Comparison of ENCODE assay signal across 10 cellular contexts in genomic region chr2:72138011-72138881, GRCh38. TPM values are rescaled to one million over a fixed set of nuclear protein-coding genes. Genes with fewer than 3 reads are reported as not detected.
DNase-seq lines count a peak whose midpoint lies in the region; ATAC-seq, FAIRE-seq and TF ChIP-seq lines count a peak whose summit lies in the region.
"Had no signal": no experiment of that assay in that cellular context is flagged by ENCODE, and none has a peak within 500 bp of the region (broad histone marks: within the 10 kb centered on the region; RNA-seq: fewer than 3 reads in every experiment).

No MANE protein-coding gene starts in this region.

- in situ Hi-C loops in HepG2 (cut with HindIII; ENCODE audit: extremely low pct_ligation_motif_present, low pct_unique_long_range_greater_than_20kb) = no loop called here

- DNase-seq in SK-N-SH (peak; percentile 27), HepG2 (ENCODE audit: low spot score) (peak; percentile 24), stomach (peak; percentile 45), NCI-H446 treated with DMSO at 0.1 percent for 48 hours (lab: John Stamatoyannopoulos, UW) (no peak), GOT3 (lab: John Stamatoyannopoulos, UW) (no peak), DMS153 (lab: John Stamatoyannopoulos, UW) (no peak)

- POLR2A ChIA-PET in SK-N-SH (lab: Yijun Ruan, JAX) (no interaction called here), HepG2 (lab: Yijun Ruan, JAX) (no interaction called here)

- no peaks in the 10 kb centered on the region for H3F3A ChIP-seq in SK-N-SH (replicated peaks; ENCODE audit: insufficient read depth)

- H3K9ac ChIP-seq in KMS-11 = no peak overlapping the region
- H3K9ac ChIP-seq in SK-N-SH = no peak overlapping the region
- H3K9ac ChIP-seq in HepG2 (ENCODE audit: insufficient read depth, low read depth, low read length) = no peak overlapping the region

- H3K79me2 ChIP-seq in KMS-11 (ENCODE audit: insufficient read depth, low read depth) = no peaks in the 10 kb centered on the region
- no peaks in the 10 kb centered on the region for H3K79me2 ChIP-seq in SK-N-SH (ENCODE audit: insufficient read depth)
- H3K79me2 ChIP-seq in HepG2 (ENCODE audit: insufficient read depth, low read length) = no peaks in the 10 kb centered on the region

- H3K4me2 ChIP-seq in KMS-11 (peak overlapping the region; percentile 34; the same call in 1 of the 2 replicates), SK-N-SH (no peak overlapping the region), HepG2 (ENCODE audit: low read depth, low read length) (peak overlapping the region; percentile 86)

- H3K36me3 ChIP-seq in KMS-11 (ENCODE audit: insufficient read depth) = no peaks in the 10 kb centered on the region
- no peaks in the 10 kb centered on the region for H3K36me3 ChIP-seq in SK-N-SH (replicated peaks in 1 of 2; ENCODE audit: control insufficient read depth in 1 of 2, insufficient read depth in 2 of 2, low read length in 1 of 2)
- H3K36me3 ChIP-seq in HepG2 (replicated peaks in 1 of 2; ENCODE audit: control insufficient read depth in 1 of 2, insufficient read depth in 2 of 2, low read length in 2 of 2) = no peaks in the 10 kb centered on the region
- no peaks in the 10 kb centered on the region for H3K36me3 ChIP-seq in stomach
- H3K36me3 ChIP-seq: cardiac muscle cell had no signal

- intact Hi-C loops in HepG2 (cut with micrococcal nuclease; ENCODE audit: unreplicated experiment) = no loop called here
- intact Hi-C loops in stomach (cut with DNase I; ENCODE audit: low total_unique reads) = no loop called here

- 71% methylated on average over 8 of the region's 24 CpGs for WGBS in SK-N-SH (ENCODE audit: low lambda C conversion rate)
- 35% methylated on average over 3 of the region's 24 CpGs for WGBS in HepG2 (ENCODE audit: low lambda C conversion rate)
- 39 to 63% (median 49%) methylated on average over 19 to 24 of the region's 24 CpGs for WGBS in stomach, 5 donors

- TF ChIP-seq CTCF in KMS-11 (conservative IDR thresholded peaks at IDR 0.05; ENCODE audit: low read depth, low read length) = no peak
- TF ChIP-seq CTCF in SK-N-SH (IDR thresholded peaks at IDR 0.05) = no peak
- TF ChIP-seq CTCF in HepG2 (CRISPR knock-in tag; IDR thresholded peaks at IDR 0.05) = no peak
- TF ChIP-seq CTCF in stomach (IDR thresholded peaks at IDR 0.05) = no peak

- H3K27ac ChIP-seq in KMS-11 (no peak overlapping the region), SK-N-SH (ENCODE audit: low read depth in 2 of 2, low read length in 1 of 2) (no peak overlapping the region), HepG2 (ENCODE audit: extremely low read length, insufficient read depth, low read length) (no peak overlapping the region), stomach (no peak overlapping the region)
- H3K27ac ChIP-seq: cardiac muscle cell had no signal

- H3K9me2 ChIP-seq in SK-N-SH = no peaks in the 10 kb centered on the region

- no peak overlapping the region for H3K4me3 ChIP-seq in KMS-11 (IDR thresholded peaks at IDR 0.05; ENCODE audit: insufficient read depth, low read depth, low read length)
- H3K4me3 ChIP-seq in SK-N-SH (ENCODE audit: low read depth in 2 of 2, low read length in 1 of 2) = no peak overlapping the region
- H3K4me3 ChIP-seq in HepG2 (replicated peaks in 1 of 3; ENCODE audit: insufficient read depth in 1 of 3, low read depth in 2 of 3, low read length in 3 of 3) = peak overlapping the region in 2 of 3 experiments; percentile 41 to 63; a peak in 2 of 6 replicates
- no peak overlapping the region for H3K4me3 ChIP-seq in stomach
- H3K4me3 ChIP-seq: cardiac muscle cell had no signal

- CTCF ChIA-PET in SK-N-SH (lab: Yijun Ruan, JAX) = interaction anchor here (0.6 to 5.7 kb wide), 30 partner anchors 11 to 627 kb away, joined by 3 to 58 read pairs (median 4); partner anchors contain the start of gene CYP26B1
- CTCF ChIA-PET in HepG2 (lab: Yijun Ruan, JAX; ENCODE audit: low intra/inter-chr PET ratio, low total read pairs) = interaction anchor here (1.3 to 2.8 kb wide), 6 partner anchors 12 to 607 kb away, joined by 3 to 20 read pairs (median 8); no protein-coding TSS in a partner anchor

- TF ChIP-seq RAD21 in SK-N-SH (IDR thresholded peaks at IDR 0.05; ENCODE audit: low read length) (no peak), HepG2 (CRISPR knock-in tag; IDR thresholded peaks at IDR 0.05) (no peak)

- H4K20me1 ChIP-seq in KMS-11 (ENCODE audit: insufficient read depth) = no peaks in the 10 kb centered on the region
- H4K20me1 ChIP-seq in SK-N-SH (ENCODE audit: insufficient read depth) = no peaks in the 10 kb centered on the region
- peaks cover 7% of the 10 kb centered on the region; the same call in 1 of the 2 replicates for H4K20me1 ChIP-seq in HepG2 (ENCODE audit: insufficient read depth, low read length)

- peak; percentile 26 for ATAC-seq in HepG2

- H3K9me3 ChIP-seq in SK-N-SH (no peaks in the 10 kb centered on the region), HepG2 (ENCODE audit: low read length) (no peaks in the 10 kb centered on the region), stomach (no peaks in the 10 kb centered on the region)

- TF ChIP-seq POLR2A in HepG2 (IDR thresholded peaks at IDR 0.05; ENCODE audit: insufficient read depth in 1 of 2, low read depth in 2 of 2, low read length in 2 of 2) = no peak
- TF ChIP-seq POLR2A in stomach (IDR thresholded peaks at IDR 0.05) = no peak

- no TSS peak for BruUV-seq in HepG2 (replicated peaks; lab: Mats Ljungman, UMichigan)

- no peak for FAIRE-seq in HepG2 (lab: Jason Lieb, UNC)

- no peaks in the 10 kb centered on the region for H3K27me3 ChIP-seq in KMS-11 (ENCODE audit: insufficient read depth, low read depth)
- H3K27me3 ChIP-seq in SK-N-SH (ENCODE audit: insufficient read depth) = no peaks in the 10 kb centered on the region; the same call in 1 of the 2 replicates
- peaks cover 20 to 83% of the 10 kb centered on the region in 2 experiments for H3K27me3 ChIP-seq in HepG2 (ENCODE audit: control insufficient read depth in 1 of 2, insufficient read depth in 2 of 2, low read length in 2 of 2)
- H3K27me3 ChIP-seq in stomach = peaks cover 0 to 15% (median 4%) of the 10 kb centered on the region in 3 donors

- no peaks in the 10 kb centered on the region for H3K4me1 ChIP-seq in KMS-11 (ENCODE audit: low read depth, poor library complexity, severe bottlenecking)
- no peaks in the 10 kb centered on the region; a peak in 1 of 4 replicates for H3K4me1 ChIP-seq in SK-N-SH (ENCODE audit: control insufficient read depth in 1 of 2, insufficient read depth in 2 of 2, low read depth in 1 of 2, low read length in 1 of 2)
- peaks cover 24% of the 10 kb centered on the region for H3K4me1 ChIP-seq in HepG2 (ENCODE audit: insufficient read depth, low read length)
- peaks cover 17 to 34% (median 28%) of the 10 kb centered on the region in 4 donors for H3K4me1 ChIP-seq in stomach

- TF ChIP-seq EP300 in SK-N-SH (IDR thresholded peaks at IDR 0.05; ENCODE audit: borderline replicate concordance in 1 of 2, low read depth in 1 of 2, low read length in 1 of 2) = no peak
- no peak for TF ChIP-seq EP300 in HepG2 (IDR thresholded peaks at IDR 0.05; ENCODE audit: low read depth in 2 of 2, low read length in 2 of 2)
- no peak for TF ChIP-seq EP300 in HepG2 (CRISPR knock-in tag; IDR thresholded peaks at IDR 0.05; ENCODE audit: borderline replicate concordance)
- no peak for TF ChIP-seq EP300 in stomach (IDR thresholded peaks at IDR 0.05)

- H2AFZ ChIP-seq in KMS-11 (ENCODE audit: low read depth) (peak overlapping the region; percentile 57), SK-N-SH (ENCODE audit: low read depth) (no peak overlapping the region), HepG2 (ENCODE audit: low read length) (no peak overlapping the region)

TF ChIP-seq in HepG2, 621 proteins besides CTCF, POLR2A, EP300 and RAD21 (continues in another document):
- TF ChIP-seq ZNF484 (CRISPR knock-in tag; IDR thresholded peaks at IDR 0.05; ENCODE audit: borderline replicate concordance, low read depth) = no peak

RNA-seq across cellular contexts. Expression of gene CYP26B1, which starts 9.4 kb away (rescaled TPM):
- 0.26 and 0.33 TPM in 2 replicates for polyA plus RNA-seq in SK-N-SH (2012; rRNA removed)
- 0.18 TPM in 2 replicates for polyA plus RNA-seq in SK-N-SH (2012; cell fraction: cytosol; rRNA removed)
- polyA plus RNA-seq in SK-N-SH (2012; cell fraction: nucleus; rRNA removed) = 0.83 and 0.92 TPM in 2 replicates
- 0.06 and 0.07 TPM in 2 replicates for total RNA-seq in HepG2 (2016; rRNA removed; fragmentation: Illumina TruSeq; extraction: Trizol)
- not detected in 2 replicates for total RNA-seq in HepG2 (2016; cell fraction: cytosol; rRNA removed; fragmentation: Illumina TruSeq; extraction: Trizol; ENCODE audit: low read depth)
- 0.32 TPM in 1 of 2 replicates, not detected in the other for total RNA-seq in HepG2 (2016; cell fraction: insoluble cytoplasmic fraction; rRNA removed; fragmentation: Illumina TruSeq; extraction: Trizol)
- 0.09 TPM in 1 of 2 replicates, not detected in the other for total RNA-seq in HepG2 (2016; cell fraction: membrane; rRNA removed; fragmentation: Illumina TruSeq; extraction: Trizol)
- 0.12 and 0.13 TPM in 2 replicates for total RNA-seq in HepG2 (2016; cell fraction: nucleus; rRNA removed; fragmentation: Illumina TruSeq; extraction: Trizol)
- polyA plus RNA-seq in HepG2 (2011; rRNA removed) = 0.04 and 0.05 TPM in 2 replicates
- polyA plus RNA-seq in HepG2 (2011; cell fraction: cytosol; rRNA removed) = 0.03 and 0.09 TPM in 2 replicates
- 0.50 and 0.79 TPM in 2 replicates for polyA plus RNA-seq in HepG2 (2011; cell fraction: nucleus; rRNA removed)
- not detected in 2 replicates for polyA plus RNA-seq in HepG2 (2012)
- not detected in 2 replicates for polyA plus RNA-seq in HepG2 (2016; cell fraction: cytosol; fragmentation: Illumina TruSeq; extraction: Trizol; ENCODE audit: low read depth)
- 0.05 and 0.11 TPM in 2 replicates for polyA plus RNA-seq in HepG2 (2016; cell fraction: insoluble cytoplasmic fraction; fragmentation: Illumina TruSeq; extraction: Trizol; ENCODE audit: low read depth)
- polyA plus RNA-seq in HepG2 (2016; cell fraction: membrane; fragmentation: Illumina TruSeq; extraction: Trizol; ENCODE audit: low read depth) = 0.07 TPM in 1 of 2 replicates, not detected in the other
- 0.26 and 0.88 TPM in 2 replicates for polyA plus RNA-seq in HepG2 (2016; cell fraction: nucleus; fragmentation: Illumina TruSeq; extraction: Trizol; ENCODE audit: insufficient read depth, low read depth)
- polyA minus RNA-seq in HepG2 (2011; rRNA and poly(A)+ RNA removed; ENCODE audit: low replicate concordance) = 0.34 and 5.5 TPM in 2 replicates
- 0.18 TPM in 1 of 2 replicates, not detected in the other for polyA minus RNA-seq in HepG2 (2011; cell fraction: cytosol; rRNA and poly(A)+ RNA removed)
- polyA minus RNA-seq in HepG2 (2011; cell fraction: nucleus; rRNA and poly(A)+ RNA removed) = 0.25 and 0.26 TPM in 2 replicates
- total RNA-seq in stomach = 1 to 10 TPM in 2 of 5 donors, under 1 TPM in 1, not detected in 2; 0.45 to 2.4 (median 1.4) TPM
- polyA plus RNA-seq in stomach = 1 to 10 TPM in 1 of 3 donors, under 1 TPM in 1, not detected in 1; 0.95 to 1.1 TPM
- total RNA-seq: CD8-positive, alpha-beta memory T cell; T-helper 2 cell treated with Interferon-gamma antibody and Interleukin-4, amounts not matched to agents 100 ng/mL and 5 ng/mL, for 36 hours had no signal
- polyA plus RNA-seq: CD8-positive, alpha-beta memory T cell had no signal

Comparison
In these comparisons a context has a peak if more than half of its experiments do, and no peak if none do; other contexts are left out.
1. H3K4me3 ChIP-seq: peak in HepG2 (2 of 3); none in KMS-11 (single experiment), SK-N-SH (0 of 2) and stomach (0 of 4).
2. DNase-seq: peak in SK-N-SH (single experiment), HepG2 (single experiment) and stomach (single experiment); none in NCI-H446 treated with DMSO at 0.1 percent for 48 hours (single experiment), GOT3 (single experiment) and DMS153 (single experiment).